Comparison of ENCODE assay signal across 1 cellular context in genomic region chr5:138464018-138464387, GRCh38.
TF ChIP-seq lines count a peak whose summit lies in the region.

No MANE protein-coding gene starts in this region.

TF ChIP-seq in GM12878, 131 proteins besides CTCF, POLR2A, EP300 and RAD21 (continued from another document):
- TF ChIP-seq E4F1 (IDR thresholded peaks at IDR 0.05; ENCODE audit: borderline replicate concordance, partially characterized antibody) (no peak), ATF2 (IDR thresholded peaks at IDR 0.05; ENCODE audit: low read length) (no peak), PRDM15 (CRISPR knock-in tag; IDR thresholded peaks at IDR 0.05) (no peak), GABPA (IDR thresholded peaks at IDR 0.05; ENCODE audit: low read depth) (0 out of 2 replicates have a peak, but pooled peaks have one; percentile 50), JUNB (IDR thresholded peaks at IDR 0.05) (no peak), ZBTB40 (IDR thresholded peaks at IDR 0.05; ENCODE audit: borderline replicate concordance) (no peak), HDGF (IDR thresholded peaks at IDR 0.05) (0 out of 2 replicates have a peak, but pooled peaks have one; percentile 59), CBX3 (IDR thresholded peaks at IDR 0.05; ENCODE audit: borderline replicate concordance, low read depth) (no peak), SRF (IDR thresholded peaks at IDR 0.05; ENCODE audit: low read depth in 2 of 2, low read length in 2 of 2) (peak; percentile 9 to 45; a peak in 1 of 4 replicates), ETV6 (conservative IDR thresholded peaks at IDR 0.05 in 1 of 2, IDR thresholded peaks at IDR 0.05 in 1 of 2; ENCODE audit: borderline replicate concordance in 1 of 2, low read depth in 1 of 2) (peak in 1 of 2 experiments; percentile 13; a peak in 1 of 4 replicates), KLF5 (IDR thresholded peaks at IDR 0.05; ENCODE audit: partially characterized antibody) (peak; percentile 25), BCL3 (IDR thresholded peaks at IDR 0.05; ENCODE audit: borderline replicate concordance, insufficient read depth, low read depth, low read length, poor library complexity, severe bottlenecking) (no peak), POLR2AphosphoS5 (IDR thresholded peaks at IDR 0.05; ENCODE audit: low read length) (0 out of 2 replicates have a peak, but pooled peaks have one; percentile 7), ZBTB11 (CRISPR knock-in tag; IDR thresholded peaks at IDR 0.05) (no peak), SUZ12 (IDR thresholded peaks at IDR 0.05; ENCODE audit: unreplicated experiment) (no peak), RB1 (IDR thresholded peaks at IDR 0.05; ENCODE audit: borderline replicate concordance) (peak; percentile 96), CREB1 (IDR thresholded peaks at IDR 0.05; ENCODE audit: low read depth) (peak; percentile 33; the same call in 1 of the 2 replicates), BHLHE40 (IDR thresholded peaks at IDR 0.05; ENCODE audit: borderline replicate concordance in 1 of 2, low read depth in 2 of 2, low read length in 1 of 2) (peak in 1 of 2 experiments; percentile 81; a peak in 3 of 4 replicates), ZNF217 (IDR thresholded peaks at IDR 0.05) (no peak), BACH1 (IDR thresholded peaks at IDR 0.05; ENCODE audit: borderline replicate concordance) (0 out of 2 replicates have a peak, but pooled peaks have one; percentile 47), SMAD5 (IDR thresholded peaks at IDR 0.05; ENCODE audit: low read depth) (no peak; the same call in 1 of the 2 replicates), KAT2A (conservative IDR thresholded peaks at IDR 0.05; ENCODE audit: control insufficient read depth, low read depth, low read length) (no peak)
